Comparison of ENCODE assay signal across 16 cellular contexts in genomic region chr3:128273116-128273840, GRCh38.
A peak's percentile ranks its signal among the peaks of the same experiment; 100 is the strongest.
DNase-seq lines count a peak whose midpoint lies in the region; ATAC-seq, FAIRE-seq and TF ChIP-seq lines count a peak whose summit lies in the region.
"Had no signal": no experiment of that assay in that cellular context is flagged by ENCODE, and none has a peak within 500 bp of the region (broad histone marks: within the 10 kb centered on the region; RNA-seq: fewer than 3 reads in every experiment).

No MANE protein-coding gene starts in this region.

- no peaks in the 10 kb centered on the region for H3K9me3 ChIP-seq in PC-9 (ENCODE audit: insufficient read depth, low read depth)
- no peaks in the 10 kb centered on the region for H3K9me3 ChIP-seq in H1 (ENCODE audit: insufficient read depth in 2 of 2, low read depth in 1 of 2, low read length in 1 of 2)
- H3K9me3 ChIP-seq in kidney (ENCODE audit: control insufficient read depth in 1 of 2, low read length in 2 of 2): no peaks in the 10 kb centered on the region
- H3K9me3 ChIP-seq: BLaER1 treated with 17β-estradiol and CSF1 and Interleukin-3, amounts not matched to agents 10 nM and 100 nM; SJCRH30 had no signal

- H4K5ac ChIP-seq in H1 (ENCODE audit: insufficient read length, low read depth, low read length): no peak overlapping the region

- H3K4me2 ChIP-seq in PC-9: no peak overlapping the region
- H3K4me2 ChIP-seq in H1 (ENCODE audit: insufficient read depth in 1 of 2, low read depth in 2 of 2, low read length in 2 of 2): no peak overlapping the region
- H3K4me2 ChIP-seq: BLaER1 treated with 17β-estradiol and CSF1 and Interleukin-3, amounts not matched to agents 10 nM and 100 nM had no signal

- no peak overlapping the region for H3K56ac ChIP-seq in H1 (replicated peaks; ENCODE audit: insufficient read length, low read depth, low read length)

- 67% methylated on average over 5 of the region's 5 CpGs; no CpG with 5 or more reads in 1 of the 2 experiments for WGBS in H1 (ENCODE audit: extremely low coverage in 1 of 2, insufficient coverage in 1 of 2, insufficient read length in 1 of 2, insufficient replicate concordance in 2 of 2, low coverage in 1 of 2, low lambda C conversion rate in 2 of 2, missing lambda C conversion rate in 1 of 2), 2 experiments

- TF ChIP-seq POLR2A in H1 (IDR thresholded peaks at IDR 0.05; ENCODE audit: control extremely low read depth in 1 of 2, low read depth in 2 of 2, low read length in 2 of 2): no peak

- peaks cover 12% of the 10 kb centered on the region for H3F3A ChIP-seq in PC-9 (ENCODE audit: insufficient read depth, low read depth)

- intact Hi-C loops in PC-9 (cut with micrococcal nuclease; ENCODE audit: unreplicated experiment): no loop called here
- intact Hi-C loops in kidney (cut with DNase I): no loop called here

- H2AFZ ChIP-seq in PC-9: no peak overlapping the region
- no peak overlapping the region for H2AFZ ChIP-seq in H1 (ENCODE audit: low read length)

- H3K9ac ChIP-seq in H1 (replicated peaks in 1 of 4; ENCODE audit: extremely low read depth in 1 of 4, low read depth in 3 of 4, low read length in 3 of 4) (no peak overlapping the region), kidney (ENCODE audit: low read length in 2 of 2) (no peak overlapping the region)
- H3K9ac ChIP-seq: BLaER1 treated with 17β-estradiol and CSF1 and Interleukin-3, amounts not matched to agents 10 nM and 100 nM had no signal

- H2BK15ac ChIP-seq in H1 (ENCODE audit: low read length): no peak overlapping the region

- H2BK120ac ChIP-seq in H1 (replicated peaks; ENCODE audit: low read depth, low read length): no peak overlapping the region

- H3K36me3 ChIP-seq in PC-9 (ENCODE audit: low read depth) (no peaks in the 10 kb centered on the region), H1 (ENCODE audit: control insufficient read depth in 2 of 4, insufficient read depth in 4 of 4, low read length in 3 of 4) (no peaks in the 10 kb centered on the region), kidney (ENCODE audit: control insufficient read depth in 1 of 2, insufficient read depth in 2 of 2, low read length in 2 of 2) (peaks cover 2 to 4% of the 10 kb centered on the region in 2 donors)
- H3K36me3 ChIP-seq: SJCRH30 had no signal

- no peaks in the 10 kb centered on the region for H3K23me2 ChIP-seq in H1 (ENCODE audit: low read depth, low read length)

- H3K4me1 ChIP-seq in PC-9 (replicated peaks; ENCODE audit: insufficient read depth) (peaks cover 48% of the 10 kb centered on the region), H1 (replicated peaks in 1 of 4; ENCODE audit: control insufficient read depth in 3 of 4, insufficient read depth in 4 of 4, low read length in 3 of 4) (peaks cover 6 to 34% (median 18%) of the 10 kb centered on the region in 4 experiments), kidney (ENCODE audit: control insufficient read depth in 1 of 2, insufficient read depth in 1 of 2, low read depth in 1 of 2, low read length in 2 of 2) (no peaks in the 10 kb centered on the region)
- H3K4me1 ChIP-seq: BLaER1 treated with 17β-estradiol and CSF1 and Interleukin-3, amounts not matched to agents 10 nM and 100 nM had no signal

- no peak overlapping the region for H3K14ac ChIP-seq in H1 (ENCODE audit: insufficient read length)

- peak overlapping the region; percentile 55 for H2BK5ac ChIP-seq in H1 (ENCODE audit: low read depth, low read length)

- no peaks in the 10 kb centered on the region for H3K9me3 Mint-ChIP-seq in stimulated activated effector memory CD8-positive, alpha-beta T cell treated with anti-CD3 and anti-CD28 coated beads, Interleukin-12 subunit alpha, Interleukin-12 subunit beta, amount 100 ng/mL, for 72 hours

- H3K4ac ChIP-seq in H1 (replicated peaks; ENCODE audit: insufficient read length, low read depth, low read length): no peak overlapping the region

- peak overlapping the region; percentile 23 for H3K27ac Mint-ChIP-seq in stimulated activated effector memory CD8-positive, alpha-beta T cell treated with anti-CD3 and anti-CD28 coated beads, Interleukin-12 subunit alpha, Interleukin-12 subunit beta, amount 100 ng/mL, for 72 hours

- H3K79me1 ChIP-seq in H1 (ENCODE audit: low read depth, low read length): no peaks in the 10 kb centered on the region

- H3K4me3 ChIP-seq in PC-9 (no peak overlapping the region), H1 (ENCODE audit: extremely low read depth in 1 of 4, insufficient read depth in 2 of 4, low read depth in 3 of 4, low read length in 4 of 4) (no peak overlapping the region), kidney (ENCODE audit: low read length in 2 of 2) (no peak overlapping the region)
- H3K4me3 ChIP-seq: BLaER1 treated with 17β-estradiol and CSF1 and Interleukin-3, amounts not matched to agents 10 nM and 100 nM; SJCRH30 had no signal

- TF ChIP-seq RAD21 in H1 (IDR thresholded peaks at IDR 0.05 in 1 of 2, conservative IDR thresholded peaks at IDR 0.05 in 1 of 2; ENCODE audit: low read depth in 2 of 2, low read length in 2 of 2): peak; percentile 10 to 15; a peak in 2 of 4 replicates

- H3K79me2 ChIP-seq in PC-9 (ENCODE audit: low read depth) (peaks cover 11% of the 10 kb centered on the region; the same call in 1 of the 2 replicates), H1 (ENCODE audit: control insufficient read depth in 1 of 2, insufficient read depth in 2 of 2, low read length in 2 of 2) (no peaks in the 10 kb centered on the region)

- no peaks in the 10 kb centered on the region for H3K4me1 Mint-ChIP-seq in stimulated activated effector memory CD8-positive, alpha-beta T cell treated with anti-CD3 and anti-CD28 coated beads, Interleukin-12 subunit alpha, Interleukin-12 subunit beta, amount 100 ng/mL, for 72 hours

- no peak for DNase-seq in PC-9
- peak in 1 of 2 experiments; percentile 43 for DNase-seq in H1 (ENCODE audit: low read depth in 1 of 2, low spot score in 2 of 2)
- peak; percentile 26 for DNase-seq in kidney
- DNase-seq in stimulated activated effector memory CD8-positive, alpha-beta T cell treated with anti-CD3 and anti-CD28 coated beads, Interleukin-12 subunit alpha, Interleukin-12 subunit beta, amount 100 ng/mL, for 72 hours (ENCODE audit: low spot score in 2 of 2): no peak
- DNase-seq in AML-193 (lab: John Stamatoyannopoulos, UW): no peak
- DNase-seq in central memory CD4-positive, alpha-beta T cell: no peak
- DNase-seq: DMS 273 treated with DMSO at 0.1 percent for 48 hours, EL, HCEC 1CT, MV-4-11, NCI-H1436 treated with DMSO at 0.1 percent for 48 hours, NCI-H2081, NCI-H510A treated with DMSO at 0.1 percent for 48 hours, SJCRH30 had no signal

- 0 out of 2 replicates have a peak overlapping the region, but pooled peaks have one; percentile 25 for H2BK20ac ChIP-seq in H1 (ENCODE audit: low read length)

- no peak overlapping the region for H3K18ac ChIP-seq in H1 (ENCODE audit: extremely low read depth, low read length)

- H4K8ac ChIP-seq in H1 (ENCODE audit: extremely low read depth, insufficient read depth, low read length): no peak overlapping the region

- BruUV-seq in PC-9 (replicated peaks; lab: Mats Ljungman, UMichigan): no TSS peak

- H4K91ac ChIP-seq in H1 (replicated peaks; ENCODE audit: insufficient read length, low read length): no peak overlapping the region

- H3K27me3 ChIP-seq in PC-9 (ENCODE audit: insufficient read depth, low read depth) (no peaks in the 10 kb centered on the region), H1 (replicated peaks in 1 of 4; ENCODE audit: control insufficient read depth in 3 of 4, extremely low read depth in 1 of 4, insufficient read depth in 3 of 4, low read length in 3 of 4) (peaks cover 0 to 4% (median 0%) of the 10 kb centered on the region in 4 experiments; a peak in 1 of 7 replicates)
- H3K27me3 ChIP-seq: BLaER1 treated with 17β-estradiol and CSF1 and Interleukin-3, amounts not matched to agents 10 nM and 100 nM; SJCRH30 had no signal

- CTCF ChIA-PET in PC-9 (lab: Charles Lee) (no interaction called here), H1 (lab: Charles Lee; ENCODE audit: partially characterized antibody) (interaction anchor here (0.6 to 6.1 kb wide), 17 partner anchors 10 to 317 kb away, joined by 3 to 48 read pairs (median 5); no protein-coding TSS in a partner anchor)

- TF ChIP-seq CTCF in PC-9 (conservative IDR thresholded peaks at IDR 0.05): no peak
- TF ChIP-seq CTCF in H1 (IDR thresholded peaks at IDR 0.05; ENCODE audit: control extremely low read depth in 1 of 3, insufficient read depth in 1 of 3, low read depth in 1 of 3, low read length in 3 of 3): peak in 1 of 3 experiments; percentile 21; a peak in 1 of 4 replicates
- TF ChIP-seq CTCF in kidney (IDR thresholded peaks at IDR 0.05; ENCODE audit: borderline replicate concordance, extremely low read depth, insufficient read depth): no peak

- no peak overlapping the region for H3K23ac ChIP-seq in H1 (ENCODE audit: insufficient read length)

- H3K4me3 Mint-ChIP-seq in stimulated activated effector memory CD8-positive, alpha-beta T cell treated with anti-CD3 and anti-CD28 coated beads, Interleukin-12 subunit alpha, Interleukin-12 subunit beta, amount 100 ng/mL, for 72 hours: no peak overlapping the region

- H2BK12ac ChIP-seq in H1 (ENCODE audit: low read depth, low read length): 0 out of 2 replicates have a peak overlapping the region, but pooled peaks have one; percentile 92

- H4K20me1 ChIP-seq in PC-9 (ENCODE audit: insufficient read depth) (no peaks in the 10 kb centered on the region), H1 (replicated peaks in 1 of 2; ENCODE audit: control insufficient read depth in 1 of 2, insufficient read depth in 2 of 2, low read length in 2 of 2) (no peaks in the 10 kb centered on the region)

- peak overlapping the region; percentile 99; the same call in 1 of the 2 replicates for H3K27ac ChIP-seq in PC-9
- no peak overlapping the region for H3K27ac ChIP-seq in H1 (ENCODE audit: low read depth, low read length)
- no peak overlapping the region for H3K27ac ChIP-seq in kidney (ENCODE audit: low read depth in 2 of 2, low read length in 2 of 2)
- H3K27ac ChIP-seq: BLaER1 treated with 17β-estradiol and CSF1 and Interleukin-3, amounts not matched to agents 10 nM and 100 nM; SJCRH30 had no signal

- H3K36me3 Mint-ChIP-seq in stimulated activated effector memory CD8-positive, alpha-beta T cell treated with anti-CD3 and anti-CD28 coated beads, Interleukin-12 subunit alpha, Interleukin-12 subunit beta, amount 100 ng/mL, for 72 hours: peaks cover 5% of the 10 kb centered on the region

- H2AK5ac ChIP-seq in H1 (ENCODE audit: low read depth, low read length): 0 out of 2 replicates have a peak overlapping the region, but pooled peaks have one; percentile 9

- FAIRE-seq in H1 (lab: Jason Lieb, UNC) (no peak), kidney (lab: Jason Lieb, UNC) (no peak)

- ATAC-seq in stimulated activated effector memory CD8-positive, alpha-beta T cell treated with anti-CD3 and anti-CD28 coated beads, Interleukin-12 subunit alpha, Interleukin-12 subunit beta, amount 100 ng/mL, for 72 hours: no peak
- ATAC-seq in HG02885 (IDR thresholded peaks at IDR 0.05; ENCODE audit: poor library complexity, unreplicated experiment): no peak

- POLR2A ChIA-PET in PC-9 (lab: Charles Lee; ENCODE audit: unreplicated experiment): interaction anchor here (0.5 kb wide), 1 partner anchor 516 kb away, joined by 9 read pairs; no protein-coding TSS in a partner anchor
- POLR2A ChIA-PET in H1 (lab: Charles Lee; ENCODE audit: partially characterized antibody): interaction anchor here (0.8 to 1.3 kb wide), 2 partner anchors 8 to 11 kb away, joined by 3 read pairs; no protein-coding TSS in a partner anchor

- TF ChIP-seq EP300 in H1 (IDR thresholded peaks at IDR 0.05; ENCODE audit: borderline replicate concordance in 1 of 2, low read depth in 2 of 2, low read length in 2 of 2): no peak

- H3K9me2 ChIP-seq in PC-9 (ENCODE audit: insufficient read depth): no peaks in the 10 kb centered on the region
